Comparison of ENCODE assay signal across 26 cellular contexts in genomic region chr10:28418069-28418468, GRCh38.
"Had no signal": no experiment of that assay in that cellular context is flagged by ENCODE, and none has a peak within 500 bp of the region (broad histone marks: within the 10 kb centered on the region; RNA-seq: fewer than 3 reads in every experiment).

No MANE protein-coding gene starts in this region.

- H3K36me3 ChIP-seq: esophagus muscularis mucosa, esophagus squamous epithelium, gastrocnemius medialis, gastroesophageal sphincter, heart left ventricle, heart right ventricle had no signal

- H3K4me1 ChIP-seq: esophagus muscularis mucosa, esophagus squamous epithelium, foreskin keratinocyte, gastrocnemius medialis, gastroesophageal sphincter, heart left ventricle, heart right ventricle had no signal

- ATAC-seq: effector memory CD8-positive, alpha-beta T cell; esophagus mucosa; foreskin keratinocyte; gastrocnemius medialis; gastroesophageal sphincter; heart left ventricle; heart right ventricle had no signal

- H3K4me1 Mint-ChIP-seq: endodermal cell had no signal

- H3K4me3 ChIP-seq: coronary artery, dorsolateral prefrontal cortex, esophagus muscularis mucosa, esophagus squamous epithelium, gastrocnemius medialis, gastroesophageal sphincter, heart left ventricle, heart right ventricle, hepatocyte had no signal

- DNase-seq: cortex of kidney; dermis blood vessel endothelial cell; dorsolateral prefrontal cortex; effector CD4-positive, alpha-beta T cell; effector CD8-positive, alpha-beta T cell; effector memory CD4-positive, alpha-beta T cell; effector memory CD8-positive, alpha-beta T cell; endodermal cell; erythroblast; esophagus squamous epithelium; foreskin fibroblast; foreskin keratinocyte; foreskin melanocyte; gastrocnemius medialis; glutamatergic neuron; head of caudate nucleus; heart left ventricle; heart right ventricle; hippocampal formation had no signal

- H3K27ac ChIP-seq: coronary artery, dorsolateral prefrontal cortex, epithelial cell of prostate, esophagus muscularis mucosa, esophagus squamous epithelium, foreskin keratinocyte, gastrocnemius medialis, gastroesophageal sphincter, heart left ventricle, heart right ventricle, hepatocyte had no signal

- H3K9me3 ChIP-seq: esophagus muscularis mucosa, esophagus squamous epithelium, gastrocnemius medialis had no signal

- H3K4me3 Mint-ChIP-seq: dendritic cell treated with granulocyte-macrophage colony-stimulating factor and Interleukin-4, amounts not matched to agents 40 ng/mL and 50 ng/mL, for 4 days; effector memory CD8-positive, alpha-beta T cell; endodermal cell had no signal

- H3K27ac Mint-ChIP-seq: dendritic cell treated with granulocyte-macrophage colony-stimulating factor and Interleukin-4, amounts not matched to agents 40 ng/mL and 50 ng/mL, for 4 days; effector memory CD8-positive, alpha-beta T cell; endodermal cell had no signal

- H3K9me3 Mint-ChIP-seq: dendritic cell treated with granulocyte-macrophage colony-stimulating factor and Interleukin-4, amounts not matched to agents 40 ng/mL and 50 ng/mL, for 4 days; effector memory CD8-positive, alpha-beta T cell had no signal
